In the genomic region with DNA sequence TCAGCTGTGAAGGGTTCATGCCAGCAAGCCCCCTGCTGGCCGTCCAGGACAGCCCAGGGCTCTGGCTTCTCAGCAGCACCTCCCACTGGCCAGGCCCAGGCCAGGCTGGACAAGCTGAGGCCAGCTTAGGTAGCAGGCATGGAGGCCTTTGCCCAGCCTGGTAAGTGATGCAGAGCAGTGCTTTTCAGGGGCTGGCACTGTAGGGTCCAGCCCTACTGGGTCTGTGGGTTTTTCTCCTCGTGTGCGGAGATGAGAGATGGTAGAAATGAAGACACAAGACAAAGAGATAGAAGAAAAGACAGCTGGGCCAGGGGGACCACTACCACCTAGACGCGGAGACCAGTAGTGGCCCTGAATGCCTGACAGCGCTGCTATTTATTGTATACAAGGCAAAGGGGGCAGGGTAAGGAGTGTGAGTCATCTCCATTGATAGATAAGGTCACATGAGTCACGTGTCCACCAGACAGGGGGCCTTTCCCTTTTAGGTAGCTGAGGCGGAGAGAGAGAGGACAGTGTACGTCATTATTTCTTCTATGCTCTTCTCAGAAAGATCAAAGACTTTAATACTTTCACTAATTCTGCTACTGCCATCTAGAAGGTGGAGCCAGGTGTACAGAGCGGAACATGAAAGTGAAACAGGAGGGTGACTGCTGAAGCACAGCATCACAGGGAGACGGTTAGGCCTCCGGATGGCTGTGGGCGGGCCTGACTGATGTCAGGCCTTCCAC, we compare ENCODE assay signal across 1 cellular context.
TF ChIP-seq lines count a peak whose summit lies in the region.
"Not testable (repeated sequence)": the region's sequence is repeated elsewhere in the genome, so short reads cannot be mapped to it uniquely, and the experiment has no call there.

No MANE protein-coding gene starts in this region.

TF ChIP-seq in K562, 482 proteins besides CTCF, POLR2A, EP300 and RAD21 (continued from another document):
- TF ChIP-seq, protein P1, sequence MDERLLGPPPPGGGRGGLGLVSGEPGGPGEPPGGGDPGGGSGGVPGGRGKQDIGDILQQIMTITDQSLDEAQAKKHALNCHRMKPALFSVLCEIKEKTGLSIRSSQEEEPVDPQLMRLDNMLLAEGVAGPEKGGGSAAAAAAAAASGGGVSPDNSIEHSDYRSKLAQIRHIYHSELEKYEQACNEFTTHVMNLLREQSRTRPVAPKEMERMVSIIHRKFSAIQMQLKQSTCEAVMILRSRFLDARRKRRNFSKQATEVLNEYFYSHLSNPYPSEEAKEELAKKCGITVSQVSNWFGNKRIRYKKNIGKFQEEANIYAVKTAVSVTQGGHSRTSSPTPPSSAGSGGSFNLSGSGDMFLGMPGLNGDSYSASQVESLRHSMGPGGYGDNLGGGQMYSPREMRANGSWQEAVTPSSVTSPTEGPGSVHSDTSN (CRISPR knock-in tag; IDR thresholded peaks at IDR 0.05; ENCODE audit: low read depth): not testable (repeated sequence)
- TF ChIP-seq, protein P1 (tag; conservative IDR thresholded peaks at IDR 0.05; ENCODE audit: low read depth): peak; percentile 35; the same call in 1 of the 2 replicates
- TF ChIP-seq, protein P2, sequence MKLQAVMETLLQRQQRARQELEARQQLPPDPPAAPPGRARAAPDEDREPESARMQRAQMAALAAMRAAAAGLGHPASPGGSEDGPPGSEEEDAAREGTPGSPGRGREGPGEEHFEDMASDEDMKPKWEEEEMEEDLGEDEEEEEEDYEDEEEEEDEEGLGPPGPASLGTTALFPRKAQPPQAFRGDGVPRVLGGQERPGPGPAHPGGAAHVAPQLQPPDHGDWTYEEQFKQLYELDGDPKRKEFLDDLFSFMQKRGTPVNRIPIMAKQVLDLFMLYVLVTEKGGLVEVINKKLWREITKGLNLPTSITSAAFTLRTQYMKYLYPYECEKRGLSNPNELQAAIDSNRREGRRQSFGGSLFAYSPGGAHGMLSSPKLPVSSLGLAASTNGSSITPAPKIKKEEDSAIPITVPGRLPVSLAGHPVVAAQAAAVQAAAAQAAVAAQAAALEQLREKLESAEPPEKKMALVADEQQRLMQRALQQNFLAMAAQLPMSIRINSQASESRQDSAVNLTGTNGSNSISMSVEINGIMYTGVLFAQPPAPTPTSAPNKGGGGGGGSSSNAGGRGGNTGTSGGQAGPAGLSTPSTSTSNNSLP (IDR thresholded peaks at IDR 0.05; ENCODE audit: borderline replicate concordance, low read depth, low read length): peak; percentile 61; the same call in 1 of the 2 replicates
- TF ChIP-seq, protein P3, sequence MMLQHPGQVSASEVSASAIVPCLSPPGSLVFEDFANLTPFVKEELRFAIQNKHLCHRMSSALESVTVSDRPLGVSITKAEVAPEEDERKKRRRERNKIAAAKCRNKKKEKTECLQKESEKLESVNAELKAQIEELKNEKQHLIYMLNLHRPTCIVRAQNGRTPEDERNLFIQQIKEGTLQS (IDR thresholded peaks at IDR 0.05): peak; percentile 99
- TF ChIP-seq, protein P3 (CRISPR knock-in tag; conservative IDR thresholded peaks at IDR 0.05): peak; percentile 97
- TF ChIP-seq, protein P4, sequence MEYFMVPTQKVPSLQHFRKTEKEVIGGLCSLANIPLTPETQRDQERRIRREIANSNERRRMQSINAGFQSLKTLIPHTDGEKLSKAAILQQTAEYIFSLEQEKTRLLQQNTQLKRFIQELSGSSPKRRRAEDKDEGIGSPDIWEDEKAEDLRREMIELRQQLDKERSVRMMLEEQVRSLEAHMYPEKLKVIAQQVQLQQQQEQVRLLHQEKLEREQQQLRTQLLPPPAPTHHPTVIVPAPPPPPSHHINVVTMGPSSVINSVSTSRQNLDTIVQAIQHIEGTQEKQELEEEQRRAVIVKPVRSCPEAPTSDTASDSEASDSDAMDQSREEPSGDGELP (CRISPR knock-in tag; IDR thresholded peaks at IDR 0.05; ENCODE audit: borderline replicate concordance): peak; percentile 90
- peak; percentile 97 for TF ChIP-seq JUN (IDR thresholded peaks at IDR 0.05; ENCODE audit: borderline replicate concordance, low read depth, low read length)
- not testable (repeated sequence) for TF ChIP-seq JUN (CRISPR knock-in tag; IDR thresholded peaks at IDR 0.05; ENCODE audit: borderline replicate concordance)
- TF ChIP-seq, protein P5, sequence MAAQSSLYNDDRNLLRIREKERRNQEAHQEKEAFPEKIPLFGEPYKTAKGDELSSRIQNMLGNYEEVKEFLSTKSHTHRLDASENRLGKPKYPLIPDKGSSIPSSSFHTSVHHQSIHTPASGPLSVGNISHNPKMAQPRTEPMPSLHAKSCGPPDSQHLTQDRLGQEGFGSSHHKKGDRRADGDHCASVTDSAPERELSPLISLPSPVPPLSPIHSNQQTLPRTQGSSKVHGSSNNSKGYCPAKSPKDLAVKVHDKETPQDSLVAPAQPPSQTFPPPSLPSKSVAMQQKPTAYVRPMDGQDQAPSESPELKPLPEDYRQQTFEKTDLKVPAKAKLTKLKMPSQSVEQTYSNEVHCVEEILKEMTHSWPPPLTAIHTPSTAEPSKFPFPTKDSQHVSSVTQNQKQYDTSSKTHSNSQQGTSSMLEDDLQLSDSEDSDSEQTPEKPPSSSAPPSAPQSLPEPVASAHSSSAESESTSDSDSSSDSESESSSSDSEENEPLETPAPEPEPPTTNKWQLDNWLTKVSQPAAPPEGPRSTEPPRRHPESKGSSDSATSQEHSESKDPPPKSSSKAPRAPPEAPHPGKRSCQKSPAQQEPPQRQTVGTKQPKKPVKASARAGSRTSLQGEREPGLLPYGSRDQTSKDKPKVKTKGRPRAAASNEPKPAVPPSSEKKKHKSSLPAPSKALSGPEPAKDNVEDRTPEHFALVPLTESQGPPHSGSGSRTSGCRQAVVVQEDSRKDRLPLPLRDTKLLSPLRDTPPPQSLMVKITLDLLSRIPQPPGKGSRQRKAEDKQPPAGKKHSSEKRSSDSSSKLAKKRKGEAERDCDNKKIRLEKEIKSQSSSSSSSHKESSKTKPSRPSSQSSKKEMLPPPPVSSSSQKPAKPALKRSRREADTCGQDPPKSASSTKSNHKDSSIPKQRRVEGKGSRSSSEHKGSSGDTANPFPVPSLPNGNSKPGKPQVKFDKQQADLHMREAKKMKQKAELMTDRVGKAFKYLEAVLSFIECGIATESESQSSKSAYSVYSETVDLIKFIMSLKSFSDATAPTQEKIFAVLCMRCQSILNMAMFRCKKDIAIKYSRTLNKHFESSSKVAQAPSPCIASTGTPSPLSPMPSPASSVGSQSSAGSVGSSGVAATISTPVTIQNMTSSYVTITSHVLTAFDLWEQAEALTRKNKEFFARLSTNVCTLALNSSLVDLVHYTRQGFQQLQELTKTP (IDR thresholded peaks at IDR 0.05; ENCODE audit: low read depth in 1 of 2, partially characterized antibody in 2 of 2): peak in 1 of 2 experiments; percentile 76
- TF ChIP-seq SMARCC2 (IDR thresholded peaks at IDR 0.05; ENCODE audit: low read depth): peak; percentile 91
- peak in 1 of 3 experiments; percentile 42 for TF ChIP-seq YY1 (IDR thresholded peaks at IDR 0.05; ENCODE audit: borderline replicate concordance in 1 of 3, control insufficient read depth in 1 of 3, extremely low read depth in 1 of 3, insufficient read depth in 3 of 3, insufficient read length in 1 of 3, insufficient replicate concordance in 2 of 3, low read depth in 1 of 3, low read length in 2 of 3)
- peak; percentile 34; the same call in 1 of the 2 replicates for TF ChIP-seq CC2D1A (IDR thresholded peaks at IDR 0.05)
- 0 out of 2 replicates have a peak, but pooled peaks have one; percentile 21 for TF ChIP-seq TAL1 (IDR thresholded peaks at IDR 0.05)
- TF ChIP-seq SMAD3 (CRISPR knock-in tag; conservative IDR thresholded peaks at IDR 0.05): 0 out of 2 replicates have a peak, but pooled peaks have one; percentile 41
